8 cellular contexts compared by ENCODE assay signal in genomic region chr2:111054791-111055627, GRCh38.
A peak's percentile ranks its signal among the peaks of the same experiment; 100 is the strongest.
DNase-seq lines count a peak whose midpoint lies in the region; ATAC-seq, FAIRE-seq and TF ChIP-seq lines count a peak whose summit lies in the region.

No MANE protein-coding gene starts in this region.

- H3K27me3 ChIP-seq in Loucy (ENCODE audit: insufficient read depth, low read length, poor library complexity, severe bottlenecking): no peaks in the 10 kb centered on the region

- H3K9me3 ChIP-seq in Loucy (ENCODE audit: insufficient read depth, low read depth, low read length): no peaks in the 10 kb centered on the region

- H3K9me3 Mint-ChIP-seq in nephron: peaks cover 7% of the 10 kb centered on the region

- peaks cover 20% of the 10 kb centered on the region for H3K4me1 Mint-ChIP-seq in nephron

- H3K27me3 Mint-ChIP-seq in nephron (ENCODE audit: low read depth): peaks cover 8% of the 10 kb centered on the region

- peaks cover 23% of the 10 kb centered on the region for H3K4me1 ChIP-seq in Loucy (ENCODE audit: insufficient read depth, low read length, poor library complexity, severe bottlenecking)

- H3K4me3 Mint-ChIP-seq in nephron: no peak overlapping the region

- peak; percentile 92 for FAIRE-seq in GM18507 (lab: Jason Lieb, UNC)

- H3K27ac Mint-ChIP-seq in nephron: peak overlapping the region; percentile 20 to 86 (median 56)

- TF ChIP-seq CTCF in Loucy (conservative IDR thresholded peaks at IDR 0.05; ENCODE audit: low read length) (no peak), nephron (IDR thresholded peaks at IDR 0.05; ENCODE audit: unreplicated experiment in 3 of 3) (no peak)

- H3F3A ChIP-seq in Loucy (ENCODE audit: low read depth): no peaks in the 10 kb centered on the region

- no peak overlapping the region for H2AFZ ChIP-seq in Loucy (ENCODE audit: low read length)

- peak overlapping the region; percentile 10 for H3K4me2 ChIP-seq in Loucy (ENCODE audit: low read depth, low read length, poor library complexity, severe bottlenecking)

- no peaks in the 10 kb centered on the region for H3K36me3 Mint-ChIP-seq in nephron (ENCODE audit: low read depth)

- no peaks in the 10 kb centered on the region for H3K79me2 ChIP-seq in Loucy (ENCODE audit: insufficient read depth, low read length)

- peak; percentile 59 for ATAC-seq in GM21515 (IDR thresholded peaks at IDR 0.05; ENCODE audit: unreplicated experiment)

- no peak overlapping the region for H3K9ac ChIP-seq in Loucy (ENCODE audit: low read depth, low read length, poor library complexity, severe bottlenecking)

- H4K20me1 ChIP-seq in Loucy (ENCODE audit: insufficient read depth, low read length, poor library complexity, severe bottlenecking): no peaks in the 10 kb centered on the region

- DNase-seq in GM18507 (ENCODE audit: extremely low spot score, insufficient read length, low read depth): peak; percentile 53
- DNase-seq in NCI-H524 (lab: John Stamatoyannopoulos, UW): no peak
- no peak for DNase-seq in superior temporal gyrus (ENCODE audit: extremely low spot score)
- DNase-seq in nucleus accumbens (lab: John Stamatoyannopoulos, UW): no peak
- no peak for DNase-seq in central memory CD4-positive, alpha-beta T cell

- no peaks in the 10 kb centered on the region for H3K36me3 ChIP-seq in Loucy (ENCODE audit: insufficient read depth, low read length)

- H3K4me3 ChIP-seq in Loucy (ENCODE audit: low read length, poor library complexity, severe bottlenecking): no peak overlapping the region

- H3K9me2 ChIP-seq in Loucy (replicated peaks; ENCODE audit: low read depth, low read length): no peaks in the 10 kb centered on the region
